1 cellular context compared by ENCODE assay signal in the genomic region with DNA sequence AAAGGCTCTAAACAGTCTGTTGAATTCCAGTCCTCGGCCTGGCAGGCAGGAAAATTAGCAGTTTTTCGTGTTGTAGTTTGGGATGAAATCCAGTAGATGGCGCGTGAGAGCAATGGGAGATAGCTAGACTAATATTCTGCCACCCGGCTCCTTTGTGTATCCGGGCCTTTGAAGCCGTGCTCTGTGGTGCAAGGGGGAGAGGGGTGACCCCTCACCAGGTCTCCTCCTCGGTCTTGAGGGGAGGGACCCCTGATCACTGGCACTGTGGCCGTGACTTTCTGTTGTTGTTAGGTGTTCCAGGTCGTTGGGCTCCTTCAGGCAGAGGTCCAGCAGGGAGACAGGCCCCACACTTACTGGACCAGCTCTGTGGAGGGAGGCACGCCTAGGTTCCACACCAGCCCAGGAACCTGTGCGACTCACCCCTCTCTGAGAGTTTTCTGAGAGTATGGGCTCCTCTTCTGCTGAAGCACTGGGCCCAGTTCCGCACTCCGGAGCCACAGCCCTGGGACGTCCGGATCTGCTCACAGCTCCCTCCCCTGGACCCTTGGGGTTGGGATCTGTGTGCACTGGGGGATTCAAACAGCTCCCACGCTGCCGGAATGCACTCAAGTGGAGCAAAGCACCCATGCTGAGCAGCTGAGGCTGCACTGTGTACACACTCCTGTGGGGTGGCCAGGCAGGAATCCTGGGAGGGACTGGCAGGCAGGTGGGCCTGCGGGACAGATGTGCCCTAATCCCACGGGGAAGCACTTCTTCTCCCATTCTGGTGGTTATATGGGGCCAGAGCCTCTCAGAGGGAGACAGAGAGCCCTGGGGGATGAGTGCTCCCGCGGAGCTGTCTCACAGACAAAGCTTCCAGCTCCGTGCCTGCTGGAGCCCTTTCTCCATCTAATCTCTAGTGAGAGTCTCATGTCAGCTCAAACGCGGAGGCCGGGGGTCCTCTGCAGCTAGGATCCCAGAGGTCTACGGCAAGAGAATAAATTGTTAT.
TF ChIP-seq lines count a peak whose summit lies in the region.

No MANE protein-coding gene starts in this region.

TF ChIP-seq in K562, 482 proteins besides CTCF, POLR2A, EP300 and RAD21:
- TF ChIP-seq L3MBTL2 (IDR thresholded peaks at IDR 0.05) (peak; percentile 38; the same call in 1 of the 2 replicates), SMC3 (conservative IDR thresholded peaks at IDR 0.05; ENCODE audit: insufficient read depth, low read depth, low read length) (peak; percentile 49; the same call in 1 of the 2 replicates), NELFE (IDR thresholded peaks at IDR 0.05; ENCODE audit: insufficient read depth, insufficient read length) (no peak)
- TF ChIP-seq, protein P1, sequence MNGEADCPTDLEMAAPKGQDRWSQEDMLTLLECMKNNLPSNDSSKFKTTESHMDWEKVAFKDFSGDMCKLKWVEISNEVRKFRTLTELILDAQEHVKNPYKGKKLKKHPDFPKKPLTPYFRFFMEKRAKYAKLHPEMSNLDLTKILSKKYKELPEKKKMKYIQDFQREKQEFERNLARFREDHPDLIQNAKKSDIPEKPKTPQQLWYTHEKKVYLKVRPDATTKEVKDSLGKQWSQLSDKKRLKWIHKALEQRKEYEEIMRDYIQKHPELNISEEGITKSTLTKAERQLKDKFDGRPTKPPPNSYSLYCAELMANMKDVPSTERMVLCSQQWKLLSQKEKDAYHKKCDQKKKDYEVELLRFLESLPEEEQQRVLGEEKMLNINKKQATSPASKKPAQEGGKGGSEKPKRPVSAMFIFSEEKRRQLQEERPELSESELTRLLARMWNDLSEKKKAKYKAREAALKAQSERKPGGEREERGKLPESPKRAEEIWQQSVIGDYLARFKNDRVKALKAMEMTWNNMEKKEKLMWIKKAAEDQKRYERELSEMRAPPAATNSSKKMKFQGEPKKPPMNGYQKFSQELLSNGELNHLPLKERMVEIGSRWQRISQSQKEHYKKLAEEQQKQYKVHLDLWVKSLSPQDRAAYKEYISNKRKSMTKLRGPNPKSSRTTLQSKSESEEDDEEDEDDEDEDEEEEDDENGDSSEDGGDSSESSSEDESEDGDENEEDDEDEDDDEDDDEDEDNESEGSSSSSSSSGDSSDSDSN (IDR thresholded peaks at IDR 0.05; ENCODE audit: borderline replicate concordance in 1 of 2, low read depth in 2 of 2, low read length in 2 of 2): no peak
- TF ChIP-seq, protein P2, sequence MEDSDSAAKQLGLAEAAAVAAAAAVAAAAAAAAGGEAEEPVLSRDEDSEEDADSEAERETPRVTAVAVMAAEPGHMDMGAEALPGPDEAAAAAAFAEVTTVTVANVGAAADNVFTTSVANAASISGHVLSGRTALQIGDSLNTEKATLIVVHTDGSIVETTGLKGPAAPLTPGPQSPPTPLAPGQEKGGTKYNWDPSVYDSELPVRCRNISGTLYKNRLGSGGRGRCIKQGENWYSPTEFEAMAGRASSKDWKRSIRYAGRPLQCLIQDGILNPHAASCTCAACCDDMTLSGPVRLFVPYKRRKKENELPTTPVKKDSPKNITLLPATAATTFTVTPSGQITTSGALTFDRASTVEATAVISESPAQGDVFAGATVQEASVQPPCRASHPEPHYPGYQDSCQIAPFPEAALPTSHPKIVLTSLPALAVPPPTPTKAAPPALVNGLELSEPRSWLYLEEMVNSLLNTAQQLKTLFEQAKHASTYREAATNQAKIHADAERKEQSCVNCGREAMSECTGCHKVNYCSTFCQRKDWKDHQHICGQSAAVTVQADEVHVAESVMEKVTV (CRISPR knock-in tag; IDR thresholded peaks at IDR 0.05): peak; percentile 45; the same call in 1 of the 2 replicates
